Comparison of ENCODE assay signal across 32 cellular contexts in genomic region chr17:57001541-57001940, GRCh38. TPM values are rescaled to one million over a fixed set of nuclear protein-coding genes. Genes with fewer than 3 reads are reported as not detected.
DNase-seq lines count a peak whose midpoint lies in the region; ATAC-seq and TF ChIP-seq lines count a peak whose summit lies in the region.
"Had no signal": no experiment of that assay in that cellular context is flagged by ENCODE, and none has a peak within 500 bp of the region (broad histone marks: within the 10 kb centered on the region; RNA-seq: fewer than 3 reads in every experiment).

No MANE protein-coding gene starts in this region.

- peaks cover 3% of the 10 kb centered on the region for H3K27me3 Mint-ChIP-seq in IgD-negative memory B cell
- H3K27me3 Mint-ChIP-seq: activated CD8-positive, alpha-beta memory T cell treated with anti-CD3 and anti-CD28 coated beads, Interleukin-2, amount 10 ng/mL, durations not matched to agents 7 days and 5 days; CD4-positive, CD25-positive, alpha-beta regulatory T cell; naive thymus-derived CD4-positive, alpha-beta T cell had no signal

- H3K4me1 ChIP-seq in mesendoderm (ENCODE audit: control insufficient read depth, low read depth, low read length), result no peaks in the 10 kb centered on the region
- H3K4me1 ChIP-seq: body of pancreas, HAP-1, left ventricle myocardium inferior, prostate gland, sigmoid colon had no signal

- H3K18ac ChIP-seq in mesendoderm (ENCODE audit: low read length), result no peak overlapping the region

- H4K5ac ChIP-seq in mesendoderm (ENCODE audit: low read length), result no peak overlapping the region

- H3K79me1 ChIP-seq in mesendoderm (ENCODE audit: low read length), result no peaks in the 10 kb centered on the region

- H4K8ac ChIP-seq in mesendoderm (ENCODE audit: low read depth, low read length), result no peak overlapping the region

- peak; percentile 27; the same call in 1 of the 2 replicates for TF ChIP-seq CTCF in WERI-Rb-1 (IDR thresholded peaks at IDR 0.05; ENCODE audit: low read depth, low read length)

- no peak overlapping the region for H3K56ac ChIP-seq in mesendoderm (ENCODE audit: low read length)

- no peaks in the 10 kb centered on the region for H3K9me3 ChIP-seq in WERI-Rb-1 (ENCODE audit: severe bottlenecking)
- H3K9me3 ChIP-seq: body of pancreas, gastroesophageal sphincter, HAP-1, left ventricle myocardium inferior, prostate gland, sigmoid colon had no signal

- peaks cover 33 to 38% (median 34%) of the 10 kb centered on the region in 3 donors for H3K4me1 Mint-ChIP-seq in IgD-negative memory B cell
- H3K4me1 Mint-ChIP-seq: CD4-positive, CD25-positive, alpha-beta regulatory T cell; mesothelial cell of epicardium had no signal

- H3K36me3 Mint-ChIP-seq in IgD-negative memory B cell, result peaks cover 12% of the 10 kb centered on the region

- WGBS in mesendoderm (ENCODE audit: extremely low coverage, insufficient coverage, low lambda C conversion rate), result no CpG with 5 or more reads among the region's 7 CpGs

- no peak overlapping the region for H3K23ac ChIP-seq in mesendoderm (ENCODE audit: low read length)

- no peak overlapping the region for H3K4me2 ChIP-seq in mesendoderm (ENCODE audit: low read length)

- H3K4me3 ChIP-seq in WERI-Rb-1 (ENCODE audit: low read depth, low read length) (no peak overlapping the region), mesendoderm (ENCODE audit: low read length) (no peak overlapping the region)
- H3K4me3 ChIP-seq: body of pancreas, dorsolateral prefrontal cortex, gastroesophageal sphincter, HAP-1, left ventricle myocardium inferior, prostate gland, sigmoid colon had no signal

- H3K27ac ChIP-seq in WERI-Rb-1 (no peak overlapping the region), mesendoderm (ENCODE audit: low read depth, low read length) (no peak overlapping the region)
- H3K27ac ChIP-seq: 22Rv1, body of pancreas, dorsolateral prefrontal cortex, gastroesophageal sphincter, left ventricle myocardium inferior, prostate gland, sigmoid colon had no signal

- no peak overlapping the region for H3K4ac ChIP-seq in mesendoderm (ENCODE audit: low read depth, low read length)

- DNase-seq in DMS 273 (lab: John Stamatoyannopoulos, UW; ENCODE audit: unreplicated experiment), result peak; percentile 20
- DNase-seq in DMS 273 treated with DMSO at 0.1 percent for 48 hours (lab: John Stamatoyannopoulos, UW), result no peak
- no peak for DNase-seq in WERI-Rb-1
- DNase-seq in mesendoderm, result peak; percentile 28
- no peak for DNase-seq in SIG-M5 treated with dmso at 0.1 percent for 504 hours (lab: John Stamatoyannopoulos, UW; ENCODE audit: unreplicated experiment)
- DNase-seq in globus pallidus (ENCODE audit: low spot score), result no peak
- DNase-seq: activated CD4-positive, alpha-beta T cell treated with anti-CD3 and anti-CD28 coated beads, Interleukin-2, amount 50 U/mL, for 1 hour; activated naive CD4-positive, alpha-beta T cell; activated T-cell treated with anti-CD3 and anti-CD28 coated beads, Interleukin-2, amount 50 U/mL, for 72 hours; body of pancreas; CD4-positive, CD25-positive, alpha-beta regulatory T cell; dorsolateral prefrontal cortex; hippocampal formation; immature natural killer cell; Karpas-422; left ventricle myocardium inferior; naive thymus-derived CD4-positive, alpha-beta T cell; NCI-H187; NCI-H446; NCI-H774; nucleus accumbens; sigmoid colon; stimulated activated naive CD4-positive, alpha-beta T cell had no signal

- no peak overlapping the region for H2AK5ac ChIP-seq in mesendoderm (ENCODE audit: low read length)

- no peak overlapping the region for H2BK15ac ChIP-seq in mesendoderm (replicated peaks; ENCODE audit: low read depth)

- peak overlapping the region in 1 of 4 donors; percentile 45 for H3K4me3 Mint-ChIP-seq in IgD-negative memory B cell
- H3K4me3 Mint-ChIP-seq: activated CD8-positive, alpha-beta memory T cell treated with anti-CD3 and anti-CD28 coated beads, Interleukin-2, amount 10 ng/mL, durations not matched to agents 7 days and 5 days; activated T-cell treated with anti-CD3 and anti-CD28 coated beads, Interleukin-2, amount 50 U/mL, for 72 hours; CD4-positive, CD25-positive, alpha-beta regulatory T cell; immature natural killer cell; mesothelial cell of epicardium; naive thymus-derived CD4-positive, alpha-beta T cell; T-helper 2 cell treated with Interferon-gamma antibody and Interleukin-4, amounts not matched to agents 5 μg/mL and 100 μg/mL, for 36 hours had no signal

- H3K79me2 ChIP-seq in mesendoderm (ENCODE audit: control insufficient read depth, insufficient read depth, low read length), result no peaks in the 10 kb centered on the region

- ATAC-seq in HG03196 (IDR thresholded peaks at IDR 0.05; ENCODE audit: unreplicated experiment), result no peak
- ATAC-seq: activated CD8-positive, alpha-beta memory T cell treated with anti-CD3 and anti-CD28 coated beads, Interleukin-2, amount 10 ng/mL, durations not matched to agents 7 days and 5 days; activated T-cell treated with anti-CD3 and anti-CD28 coated beads, Interleukin-2, amount 50 U/mL, for 72 hours; body of pancreas; gastroesophageal sphincter; naive thymus-derived CD4-positive, alpha-beta T cell had no signal

- H3K9ac ChIP-seq in mesendoderm (ENCODE audit: low read length), result no peak overlapping the region

- H3K27me3 ChIP-seq in WERI-Rb-1 (ENCODE audit: insufficient read depth, low read depth, severe bottlenecking) (no peaks in the 10 kb centered on the region), mesendoderm (ENCODE audit: insufficient read depth, low read length, poor library complexity) (no peaks in the 10 kb centered on the region)
- H3K27me3 ChIP-seq: body of pancreas, dorsolateral prefrontal cortex, gastroesophageal sphincter, sigmoid colon had no signal

- no peak overlapping the region for H2BK5ac ChIP-seq in mesendoderm (ENCODE audit: low read length)

- peak overlapping the region in 2 of 3 donors; percentile 71 to 81 for H3K27ac Mint-ChIP-seq in IgD-negative memory B cell
- H3K27ac Mint-ChIP-seq: activated CD8-positive, alpha-beta memory T cell treated with anti-CD3 and anti-CD28 coated beads, Interleukin-2, amount 10 ng/mL, durations not matched to agents 7 days and 5 days; activated T-cell treated with anti-CD3 and anti-CD28 coated beads, Interleukin-2, amount 50 U/mL, for 72 hours; CD4-positive, CD25-positive, alpha-beta regulatory T cell; immature natural killer cell; mesothelial cell of epicardium; T-helper 2 cell treated with Interferon-gamma antibody and Interleukin-4, amounts not matched to agents 5 μg/mL and 100 μg/mL, for 36 hours had no signal

- H3K36me3 ChIP-seq in WERI-Rb-1, result peaks cover 32% of the 10 kb centered on the region
- peaks cover 2% of the 10 kb centered on the region for H3K36me3 ChIP-seq in mesendoderm (ENCODE audit: control insufficient read depth, insufficient read depth, low read length)

- peaks cover 0 to 1% (median 0%) of the 10 kb centered on the region in 3 donors for H3K9me3 Mint-ChIP-seq in IgD-negative memory B cell
- H3K9me3 Mint-ChIP-seq: activated T-cell treated with anti-CD3 and anti-CD28 coated beads, Interleukin-2, amount 50 U/mL, for 72 hours; CD4-positive, CD25-positive, alpha-beta regulatory T cell; immature natural killer cell; mesothelial cell of epicardium; naive thymus-derived CD4-positive, alpha-beta T cell; T-helper 2 cell treated with Interferon-gamma antibody and Interleukin-4, amounts not matched to agents 5 μg/mL and 100 μg/mL, for 36 hours had no signal

- no peak overlapping the region for H2BK120ac ChIP-seq in mesendoderm (ENCODE audit: low read depth, low read length)

RNA-seq across cellular contexts. Expression of gene SCPEP1, which starts 23.6 kb away (rescaled TPM):
- polyA plus RNA-seq in IgD-negative memory B cell, result 131 TPM
- polyA plus RNA-seq in mesendoderm (2013, experiment 1 of 2), result 18.8 TPM
- polyA plus RNA-seq in mesendoderm (2013, experiment 2 of 2), result 18.8 TPM

RNA-seq across cellular contexts. Expression of gene COIL, which starts 40.7 kb away (rescaled TPM):
- 18.5 TPM for polyA plus RNA-seq in IgD-negative memory B cell
- 23.6 TPM for polyA plus RNA-seq in mesendoderm (2013, experiment 1 of 2)
- 23.2 TPM for polyA plus RNA-seq in mesendoderm (2013, experiment 2 of 2)

Comparison
In these comparisons a context has a peak if more than half of its experiments do, and no peak if none do; other contexts are left out.
1. DNase-seq: peak in DMS 273 (single experiment) and mesendoderm (single experiment); none in DMS 273 treated with DMSO at 0.1 percent for 48 hours (single experiment), WERI-Rb-1 (single experiment), SIG-M5 treated with dmso at 0.1 percent for 504 hours (single experiment) and globus pallidus (single experiment).